ENCODE assay signal across 11 cellular contexts in genomic region chr5:115461506-115462290, GRCh38.
DNase-seq lines count a peak whose midpoint lies in the region; ATAC-seq and TF ChIP-seq lines count a peak whose summit lies in the region.
"Had no signal": no experiment of that assay in that cellular context is flagged by ENCODE, and none has a peak within 500 bp of the region (broad histone marks: within the 10 kb centered on the region; RNA-seq: fewer than 3 reads in every experiment).

No MANE protein-coding gene starts in this region.

- DNase-seq in AG09319 (ENCODE audit: extremely low read depth, low read depth), result peak; percentile 8
- peak; percentile 20 to 58 for DNase-seq in PC-9
- DNase-seq in fibroblast of peridontal ligament (ENCODE audit: extremely low read depth), result peak; percentile 73
- DNase-seq in NCI-H774 (lab: John Stamatoyannopoulos, UW), result no peak
- no peak for DNase-seq in DMS79 treated with DMSO at 0.1 percent for 48 hours (lab: John Stamatoyannopoulos, UW)
- DNase-seq in omental fat pad (ENCODE audit: low spot score), result no peak
- DNase-seq in effector memory CD8-positive, alpha-beta T cell, result no peak
- DNase-seq: NCI-H2081 treated with DMSO at 0.1 percent for 48 hours, right lobe of liver had no signal

- no peak overlapping the region for H2AFZ ChIP-seq in PC-9

- peak overlapping the region; percentile 58 for H3K4me2 ChIP-seq in PC-9

- H3K27me3 Mint-ChIP-seq in effector memory CD8-positive, alpha-beta T cell, result peaks cover 15 to 16% of the 10 kb centered on the region in 2 donors

- intact Hi-C loops in PC-9 (cut with micrococcal nuclease; ENCODE audit: unreplicated experiment), result loop anchor here (2.0 to 5.0 kb wide), 4 partner anchors 21 to 83 kb away; partner anchors contain the start of gene FEM1C

- no peaks in the 10 kb centered on the region for H3K79me2 ChIP-seq in PC-9 (ENCODE audit: low read depth)

- H3K9me3 ChIP-seq in PC-9 (ENCODE audit: insufficient read depth, low read depth), result peaks cover 14% of the 10 kb centered on the region
- H3K9me3 ChIP-seq: right lobe of liver had no signal

- BruUV-seq in PC-9 (replicated peaks; lab: Mats Ljungman, UMichigan), result no TSS peak

- CTCF ChIA-PET in PC-9 (lab: Charles Lee), result interaction anchor here (0.7 kb wide), 1 partner anchor 113 kb away, joined by 3 read pairs; no protein-coding TSS in a partner anchor

- no peaks in the 10 kb centered on the region for H3K9me3 Mint-ChIP-seq in effector memory CD8-positive, alpha-beta T cell
- H3K9me3 Mint-ChIP-seq: central memory CD8-positive, alpha-beta T cell had no signal

- H3K4me3 Mint-ChIP-seq in effector memory CD8-positive, alpha-beta T cell, result no peak overlapping the region
- H3K4me3 Mint-ChIP-seq: central memory CD8-positive, alpha-beta T cell had no signal

- no peak overlapping the region for H3K27ac Mint-ChIP-seq in effector memory CD8-positive, alpha-beta T cell

- peak overlapping the region; percentile 94 for H3K27ac ChIP-seq in PC-9
- H3K27ac ChIP-seq: right lobe of liver had no signal

- ATAC-seq in GM21390 (IDR thresholded peaks at IDR 0.05; ENCODE audit: unreplicated experiment) (peak; percentile 43), omental fat pad (ENCODE audit: low FRiP score) (no peak)
- ATAC-seq in effector memory CD8-positive, alpha-beta T cell (replicated peaks), result no peak

- peaks cover 41% of the 10 kb centered on the region for H3F3A ChIP-seq in PC-9 (ENCODE audit: insufficient read depth, low read depth)

- POLR2A ChIA-PET in PC-9 (lab: Charles Lee; ENCODE audit: unreplicated experiment), result interaction anchor here (0.6 kb wide), 1 partner anchor 84 kb away, joined by 4 read pairs; no protein-coding TSS in a partner anchor

- TF ChIP-seq CTCF in AG09319 (IDR thresholded peaks at IDR 0.05; ENCODE audit: low read depth, low read length) (no peak), PC-9 (conservative IDR thresholded peaks at IDR 0.05) (no peak), omental fat pad (IDR thresholded peaks at IDR 0.05) (no peak)

- peaks cover 53% of the 10 kb centered on the region for H3K4me1 ChIP-seq in PC-9 (replicated peaks; ENCODE audit: insufficient read depth)
- H3K4me1 ChIP-seq: right lobe of liver had no signal

- H3K9me2 ChIP-seq in PC-9 (ENCODE audit: insufficient read depth), result no peaks in the 10 kb centered on the region

- H3K36me3 Mint-ChIP-seq in effector memory CD8-positive, alpha-beta T cell (ENCODE audit: insufficient read depth), result no peaks in the 10 kb centered on the region

- no peaks in the 10 kb centered on the region for H3K4me1 Mint-ChIP-seq in effector memory CD8-positive, alpha-beta T cell (ENCODE audit: low read depth in 2 of 2)
- H3K4me1 Mint-ChIP-seq: central memory CD8-positive, alpha-beta T cell had no signal

- H4K20me1 ChIP-seq in PC-9 (ENCODE audit: insufficient read depth), result no peaks in the 10 kb centered on the region

- no peak overlapping the region for H3K4me3 ChIP-seq in PC-9
- H3K4me3 ChIP-seq: right lobe of liver had no signal

- H3K36me3 ChIP-seq in PC-9 (ENCODE audit: low read depth), result no peaks in the 10 kb centered on the region
- H3K36me3 ChIP-seq: right lobe of liver had no signal

- H3K27me3 ChIP-seq in PC-9 (ENCODE audit: insufficient read depth, low read depth), result no peaks in the 10 kb centered on the region
- H3K27me3 ChIP-seq: right lobe of liver had no signal

Comparison
In these comparisons a context has a peak if more than half of its experiments do, and no peak if none do; other contexts are left out.
1. DNase-seq: peak in AG09319 (single experiment), PC-9 (2 of 2) and fibroblast of peridontal ligament (single experiment); none in NCI-H774 (single experiment), DMS79 treated with DMSO at 0.1 percent for 48 hours (single experiment), omental fat pad (single experiment) and effector memory CD8-positive, alpha-beta T cell (0 of 3).